8 cellular contexts compared by ENCODE assay signal in the genomic region with DNA sequence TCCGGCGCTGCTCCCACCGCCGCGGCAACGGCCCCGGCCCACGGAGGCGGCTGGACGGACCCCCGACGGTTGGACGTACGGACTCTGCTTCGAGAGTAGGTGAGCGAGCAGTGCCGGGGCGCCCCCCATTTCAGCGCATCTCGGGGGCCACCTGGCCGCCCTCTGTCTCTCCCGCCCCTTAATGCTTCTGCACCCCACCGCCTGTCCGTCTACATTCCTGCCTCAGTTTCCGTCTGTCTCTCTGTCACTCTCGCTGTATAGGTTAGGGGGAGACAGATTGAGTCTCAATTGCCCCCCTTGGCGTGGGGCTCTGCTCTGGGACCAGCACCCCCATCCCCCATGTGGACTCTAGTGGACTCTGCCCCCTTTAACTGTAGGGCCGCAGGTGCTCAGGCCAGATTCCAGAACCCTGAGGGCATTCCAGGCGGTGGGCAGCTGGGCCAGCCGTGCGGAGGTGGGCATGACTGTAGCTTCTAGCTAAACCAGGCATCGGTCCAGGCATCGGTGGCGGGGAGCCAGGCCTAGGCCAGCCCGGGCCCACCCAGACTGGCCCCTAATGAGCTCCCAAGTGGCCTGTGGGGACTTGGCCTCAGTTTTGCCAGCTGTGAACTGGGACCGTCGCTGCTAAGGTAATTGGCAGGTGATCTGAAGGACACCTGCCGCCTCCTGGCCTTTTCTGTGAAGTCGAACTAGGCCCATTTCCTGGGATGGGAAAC. TPM values are rescaled to one million over a fixed set of nuclear protein-coding genes. Genes with fewer than 3 reads are reported as not detected.
DNase-seq lines count a peak whose midpoint lies in the region; ATAC-seq and TF ChIP-seq lines count a peak whose summit lies in the region.

No MANE protein-coding gene starts in this region.

- H3K23ac ChIP-seq in trophoblast cell (ENCODE audit: low read length), result no peak overlapping the region

- no peaks in the 10 kb centered on the region for H3K9me3 Mint-ChIP-seq in T-cell

- peak overlapping the region; percentile 47 for H3K4ac ChIP-seq in trophoblast cell (ENCODE audit: low read depth, low read length)

- H3K4me2 ChIP-seq in trophoblast cell (ENCODE audit: low read length), result peak overlapping the region; percentile 73

- peak overlapping the region; percentile 48 for H2AFZ ChIP-seq in trophoblast cell (ENCODE audit: insufficient read depth, low read length, poor library complexity)

- peak overlapping the region; percentile 46 for H2BK12ac ChIP-seq in trophoblast cell (ENCODE audit: low read length)

- in situ Hi-C loops in KBM-7 (cut with MboI; ENCODE audit: low pct_unique_long_range_greater_than_20kb, low sequenced_read_pairs), result no loop called here

- H4K8ac ChIP-seq in trophoblast cell (ENCODE audit: low read depth, low read length), result peak overlapping the region; percentile 23

- peaks cover 5% of the 10 kb centered on the region for H3K79me2 ChIP-seq in trophoblast cell (ENCODE audit: control insufficient read depth, insufficient read depth, low read length, poor library complexity)

- peaks cover 27 to 38% (median 36%) of the 10 kb centered on the region in 3 donors for H3K4me1 Mint-ChIP-seq in T-cell

- H3K27ac ChIP-seq in trophoblast cell (ENCODE audit: low read depth, low read length), result no peak overlapping the region

- no peaks in the 10 kb centered on the region for H3K36me3 Mint-ChIP-seq in T-cell

- H4K91ac ChIP-seq in trophoblast cell (ENCODE audit: low read depth, low read length), result peak overlapping the region; percentile 50

- no CpG with 5 or more reads among the region's 39 CpGs for WGBS in trophoblast cell (ENCODE audit: extremely low coverage, insufficient coverage, insufficient read length)

- peak overlapping the region; percentile 89 to 99 (median 96) for H3K4me3 Mint-ChIP-seq in T-cell

- H3K14ac ChIP-seq in trophoblast cell (ENCODE audit: low read length), result peak overlapping the region; percentile 41

- H3K36me3 ChIP-seq in trophoblast cell (ENCODE audit: control insufficient read depth in 1 of 2, insufficient read depth in 2 of 2, low read length in 2 of 2), result no peaks in the 10 kb centered on the region

- peak overlapping the region; percentile 12 for H3K18ac ChIP-seq in trophoblast cell (ENCODE audit: low read length)

- H3K9me3 ChIP-seq in trophoblast cell (ENCODE audit: insufficient read depth, low read depth, low read length), result no peaks in the 10 kb centered on the region

- TF ChIP-seq CTCF in GM12875 (IDR thresholded peaks at IDR 0.05; ENCODE audit: borderline replicate concordance, insufficient read depth, low read depth, low read length) (no peak), fibroblast of pulmonary artery (IDR thresholded peaks at IDR 0.05; ENCODE audit: low read length, missing control alignments) (no peak)

- CTCF ChIA-PET in T-cell (lab: Charles Lee), result no interaction called here

- H4K12ac ChIP-seq in trophoblast cell (ENCODE audit: low read depth, low read length), result no peak overlapping the region

- peak in 1 of 34 experiments; percentile 17 for DNase-seq in T-cell
- DNase-seq in fibroblast of pulmonary artery (ENCODE audit: low read depth), result no peak
- peak in 1 of 2 donors; percentile 23 for DNase-seq in trophoblast cell
- no peak for DNase-seq in NCI-H526 (lab: John Stamatoyannopoulos, UW)
- DNase-seq in KBM-7, result no peak
- no peak for DNase-seq in SW 1271 (lab: John Stamatoyannopoulos, UW)

- POLR2A ChIA-PET in T-cell (lab: Charles Lee), result interaction anchor here (0.6 kb wide), 2 partner anchors 12 to 1151 kb away, joined by 5 to 7 read pairs; no protein-coding TSS in a partner anchor

- peak overlapping the region; percentile 76 for H2AK5ac ChIP-seq in trophoblast cell (ENCODE audit: low read length)

- H3K27ac Mint-ChIP-seq in T-cell, result peak overlapping the region; percentile 88

- no peaks in the 10 kb centered on the region for H3K27me3 Mint-ChIP-seq in T-cell

- H3K79me1 ChIP-seq in trophoblast cell (ENCODE audit: low read length), result peaks cover 10% of the 10 kb centered on the region

- peak overlapping the region; percentile 91 for H3K4me3 ChIP-seq in GM12875 (ENCODE audit: low read depth, low read length)
- H3K4me3 ChIP-seq in fibroblast of pulmonary artery (replicated peaks; ENCODE audit: low read depth, low read length), result peak overlapping the region; percentile 95
- peak overlapping the region; percentile 71 for H3K4me3 ChIP-seq in trophoblast cell (ENCODE audit: low read depth, low read length)

- H3K9ac ChIP-seq in trophoblast cell (ENCODE audit: low read length), result peak overlapping the region; percentile 20

- peak overlapping the region; percentile 34 for H2BK120ac ChIP-seq in trophoblast cell (ENCODE audit: insufficient read depth, low read length, poor library complexity)

- H2BK5ac ChIP-seq in trophoblast cell (ENCODE audit: low read depth, low read length, poor library complexity), result peak overlapping the region; percentile 13

- ATAC-seq in HG02798 (IDR thresholded peaks at IDR 0.05; ENCODE audit: poor library complexity, unreplicated experiment), result peak; percentile 8
- peak in 1 of 4 experiments; percentile 10 for ATAC-seq in T-cell (replicated peaks in 1 of 4)

- H3K27me3 ChIP-seq in trophoblast cell (ENCODE audit: insufficient read depth, low read length), result no peaks in the 10 kb centered on the region

- peaks cover 10 to 11% of the 10 kb centered on the region in 2 experiments for H3K4me1 ChIP-seq in trophoblast cell (ENCODE audit: control insufficient read depth in 1 of 2, insufficient read depth in 2 of 2, low read length in 2 of 2)

RNA-seq across cellular contexts. Expression of gene TNFAIP8L1, which starts 0.4 kb away (rescaled TPM):
- 10 to 100 TPM; 10.8 to 23.0 (median 19.5) TPM for total RNA-seq in T-cell
- polyA plus RNA-seq in trophoblast cell (2013), result 6.4 and 7.0 TPM in 2 replicates

RNA-seq across cellular contexts. Expression of gene MYDGF, which starts 30.5 kb away (rescaled TPM):
- 10 to 100 TPM; 27.5 to 46.4 (median 38.3) TPM for total RNA-seq in T-cell
- polyA plus RNA-seq in trophoblast cell (2013), result 117 and 124 TPM in 2 replicates
